Comparison of ENCODE assay signal across 10 cellular contexts in the genomic region with DNA sequence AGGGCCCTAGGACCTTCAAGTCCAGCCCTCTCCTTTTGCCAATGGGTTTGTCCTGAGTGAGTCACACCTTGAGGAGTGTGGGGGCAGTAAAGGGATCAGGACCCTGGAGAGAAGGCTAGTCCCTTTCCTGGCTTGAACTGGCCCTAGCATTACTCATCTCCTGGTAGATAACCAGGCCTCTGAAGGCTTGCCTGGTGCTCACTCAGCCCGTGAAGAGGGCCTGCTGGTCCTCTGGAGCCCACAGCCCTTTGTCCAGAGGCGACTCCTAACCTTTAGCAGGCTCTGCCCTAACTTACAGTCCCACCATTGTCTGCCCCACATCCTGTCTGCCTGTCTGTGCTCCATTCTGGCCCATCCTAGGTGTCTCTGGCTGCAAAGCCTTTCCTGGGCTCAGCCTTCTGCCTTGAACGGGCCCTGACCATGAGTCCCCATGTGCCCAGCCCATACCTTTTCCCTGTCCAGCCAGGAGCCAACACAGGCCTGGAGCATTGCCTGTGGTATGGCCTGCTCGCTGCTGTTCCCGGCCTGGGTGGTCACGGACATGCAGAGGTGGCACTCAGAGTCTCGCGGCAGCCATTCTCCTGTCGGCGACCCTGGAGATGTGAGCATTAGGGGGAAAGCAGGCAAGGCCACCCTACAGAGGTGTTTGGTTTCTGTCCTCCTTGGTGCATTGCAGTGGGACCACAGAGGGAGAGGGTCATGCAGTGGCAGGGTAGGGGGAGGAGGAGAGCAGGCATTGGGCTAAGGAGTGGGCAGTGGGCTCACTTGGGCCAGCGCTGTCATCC. TPM values are rescaled to one million over a fixed set of nuclear protein-coding genes. Genes with fewer than 3 reads are reported as not detected.
DNase-seq lines count a peak whose midpoint lies in the region; ATAC-seq and TF ChIP-seq lines count a peak whose summit lies in the region.
"Had no signal": no experiment of that assay in that cellular context is flagged by ENCODE, and none has a peak within 500 bp of the region (broad histone marks: within the 10 kb centered on the region; RNA-seq: fewer than 3 reads in every experiment).

No MANE protein-coding gene starts in this region.

- H3K36me3 ChIP-seq in gastroesophageal sphincter (peaks cover 0 to 16% of the 10 kb centered on the region in 2 donors), parathyroid adenoma (ENCODE audit: control insufficient read depth, insufficient read depth, low read length) (no peaks in the 10 kb centered on the region)

- no peak overlapping the region for H3K4me2 ChIP-seq in parathyroid adenoma (ENCODE audit: low read length)

- no peak overlapping the region for H2AFZ ChIP-seq in parathyroid adenoma

- no peaks in the 10 kb centered on the region for H3K79me2 ChIP-seq in parathyroid adenoma

- no peak for TF ChIP-seq POLR2A in gastroesophageal sphincter (IDR thresholded peaks at IDR 0.05)

- in situ Hi-C loops in SK-MEL-5 (cut with HindIII; ENCODE audit: low pct_unique_long_range_greater_than_20kb, low sequenced_read_pairs): no loop called here

- DNase-seq in GM03348 (ENCODE audit: low spot score) (peak; percentile 89), SK-MEL-5 (ENCODE audit: low read depth, low spot score) (peak; percentile 36), activated gamma-delta T cell treated with Interleukin-2 at 50 U/mL for 16 hours (no peak)
- DNase-seq in activated T-cell treated with anti-CD3 and anti-CD28 coated beads, Interleukin-2, amount 50 U/mL, for 1 hour: no peak
- DNase-seq: NCI-H524; stimulated activated CD4-positive, alpha-beta T cell treated with anti-CD3 and anti-CD28 coated beads, Interleukin-1b, Interleukin-23, amount 100 ng/mL, for 48 hours had no signal

- TF ChIP-seq EP300 in gastroesophageal sphincter (IDR thresholded peaks at IDR 0.05): no peak

- H3K9me3 ChIP-seq in gastroesophageal sphincter (no peaks in the 10 kb centered on the region), parathyroid adenoma (ENCODE audit: control insufficient read depth, low read length) (no peaks in the 10 kb centered on the region)

- 0% methylated on average over 1 of the region's 11 CpGs; no CpG with 5 or more reads in 1 of the 2 donors for WGBS in gastroesophageal sphincter (ENCODE audit: low coverage in 1 of 2), 2 donors

- H3K4me1 ChIP-seq in gastroesophageal sphincter (peaks cover 0 to 27% (median 6%) of the 10 kb centered on the region in 3 donors), parathyroid adenoma (no peaks in the 10 kb centered on the region)

- no peaks in the 10 kb centered on the region for H3K27me3 ChIP-seq in gastroesophageal sphincter
- no peaks in the 10 kb centered on the region for H3K27me3 ChIP-seq in parathyroid adenoma (ENCODE audit: control insufficient read depth, insufficient read depth, low read length)

- ATAC-seq in gastroesophageal sphincter: peak; percentile 90
- no peak for ATAC-seq in HG02623 (IDR thresholded peaks at IDR 0.05; ENCODE audit: unreplicated experiment)
- no peak for ATAC-seq in GM19397 (IDR thresholded peaks at IDR 0.05; ENCODE audit: unreplicated experiment)

- peak overlapping the region in 2 of 4 donors; percentile 31 to 41 for H3K27ac ChIP-seq in gastroesophageal sphincter
- H3K27ac ChIP-seq in parathyroid adenoma: peak overlapping the region; percentile 29

- H3K4me3 ChIP-seq in gastroesophageal sphincter (no peak overlapping the region), parathyroid adenoma (ENCODE audit: low read depth, low read length) (no peak overlapping the region)

- TF ChIP-seq CTCF in gastroesophageal sphincter (IDR thresholded peaks at IDR 0.05) (no peak), parathyroid adenoma (IDR thresholded peaks at IDR 0.05) (no peak)

- H3K9ac ChIP-seq in parathyroid adenoma: no peak overlapping the region

RNA-seq across cellular contexts. Expression of gene SFTPB, which starts 4.9 kb away (rescaled TPM):
- not detected in 2 replicates for total RNA-seq in SK-MEL-5 (2014; rRNA removed; shearing (Covaris generic))
- polyA plus RNA-seq in SK-MEL-5 (2015; cell fraction: cytosol; rRNA removed): not detected in 2 replicates
- not detected in 2 replicates for polyA plus RNA-seq in SK-MEL-5 (2015; cell fraction: nucleus; rRNA removed)
- not detected for total RNA-seq in gastroesophageal sphincter

RNA-seq across cellular contexts. Expression of gene GNLY, which starts 31.1 kb away (rescaled TPM):
- not detected in 2 replicates for total RNA-seq in SK-MEL-5 (2014; rRNA removed; shearing (Covaris generic))
- not detected in 2 replicates for polyA plus RNA-seq in SK-MEL-5 (2015; cell fraction: cytosol; rRNA removed)
- 0.53 TPM in 1 of 2 replicates, not detected in the other for polyA plus RNA-seq in SK-MEL-5 (2015; cell fraction: nucleus; rRNA removed)
- total RNA-seq in gastroesophageal sphincter: 1 to 10 TPM in 1 of 4 donors, under 1 TPM in 1, not detected in 2; 0.54 to 3.1 TPM

RNA-seq across cellular contexts. Expression of gene USP39, which starts 47.1 kb away (rescaled TPM):
- total RNA-seq in SK-MEL-5 (2014; rRNA removed; shearing (Covaris generic)): 98.7 and 107 TPM in 2 replicates
- 105 and 107 TPM in 2 replicates for polyA plus RNA-seq in SK-MEL-5 (2015; cell fraction: cytosol; rRNA removed)
- 104 and 117 TPM in 2 replicates for polyA plus RNA-seq in SK-MEL-5 (2015; cell fraction: nucleus; rRNA removed)
- 10 to 100 TPM; 41.7 to 82.2 (median 56.7) TPM for total RNA-seq in gastroesophageal sphincter

RNA-seq across cellular contexts. Expression of gene C2orf68, which starts 51.2 kb away (rescaled TPM):
- 27.3 and 29.9 TPM in 2 replicates for total RNA-seq in SK-MEL-5 (2014; rRNA removed; shearing (Covaris generic))
- 20.1 and 22.6 TPM in 2 replicates for polyA plus RNA-seq in SK-MEL-5 (2015; cell fraction: cytosol; rRNA removed)
- 55.7 and 57.9 TPM in 2 replicates for polyA plus RNA-seq in SK-MEL-5 (2015; cell fraction: nucleus; rRNA removed)
- 10 to 100 TPM; 12.3 to 21.0 (median 19.8) TPM for total RNA-seq in gastroesophageal sphincter

Comparison
In these comparisons a context has a peak if more than half of its experiments do, and no peak if none do; other contexts are left out.
1. DNase-seq: peak in GM03348 (single experiment) and SK-MEL-5 (single experiment); none in activated T-cell treated with anti-CD3 and anti-CD28 coated beads, Interleukin-2, amount 50 U/mL, for 1 hour (single experiment) and activated gamma-delta T cell treated with Interleukin-2 at 50 U/mL for 16 hours (single experiment).